7 cellular contexts compared by ENCODE assay signal in genomic region chr1:23431431-23431830, GRCh38.
"Had no signal": no experiment of that assay in that cellular context is flagged by ENCODE, and none has a peak within 500 bp of the region (broad histone marks: within the 10 kb centered on the region; RNA-seq: fewer than 3 reads in every experiment).

No MANE protein-coding gene starts in this region.

- ATAC-seq: K562 had no signal

- H3K4me2 ChIP-seq: KMS-11 had no signal

- FAIRE-seq: HTR-8/SVneo, K562 had no signal

- H3K4me3 ChIP-seq: K562 had no signal

- H3K27ac ChIP-seq: HL-60, KMS-11 had no signal

- DNase-seq: IMR-90, KBM-7, KG1 had no signal

- H3K9ac ChIP-seq: KMS-11 had no signal
